In the genomic region with DNA sequence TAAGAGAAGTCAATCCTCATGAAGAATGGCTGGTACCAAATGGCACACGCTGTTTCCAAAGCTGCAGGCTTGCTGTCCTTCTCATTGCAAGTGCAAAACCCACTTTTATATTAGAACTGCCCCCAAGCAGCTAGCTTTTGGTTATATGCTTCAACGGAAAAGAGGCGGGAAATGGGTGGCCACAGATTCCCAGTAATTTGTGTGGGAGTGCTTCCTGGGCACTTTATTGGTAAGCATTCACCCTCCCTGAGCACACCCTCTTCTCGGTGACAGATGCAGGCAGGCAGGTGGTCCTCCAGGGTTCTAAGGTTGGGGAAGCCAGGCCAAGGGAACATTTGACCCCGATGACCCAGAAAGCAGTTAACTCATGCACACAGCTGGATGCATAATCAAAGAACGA, we compare ENCODE assay signal across 9 cellular contexts.
"Had no signal": no experiment of that assay in that cellular context is flagged by ENCODE, and none has a peak within 500 bp of the region (broad histone marks: within the 10 kb centered on the region; RNA-seq: fewer than 3 reads in every experiment).

No MANE protein-coding gene starts in this region.

- H3K4me3 ChIP-seq: body of pancreas, gastroesophageal sphincter, left ventricle myocardium inferior had no signal

- DNase-seq: amniotic stem cell, body of pancreas, cortex of kidney, kidney, left ventricle myocardium inferior, small intestine had no signal

- H3K27me3 ChIP-seq: body of pancreas had no signal

- H3K36me3 ChIP-seq: gastroesophageal sphincter, left ventricle myocardium inferior, neutrophil had no signal

- H3K27ac ChIP-seq: body of pancreas, gastroesophageal sphincter, left ventricle myocardium inferior, neutrophil had no signal

- FAIRE-seq: kidney, small intestine had no signal

- H3K9me3 ChIP-seq: body of pancreas, left ventricle myocardium inferior, neutrophil had no signal

- H3K4me1 ChIP-seq: body of pancreas, gastroesophageal sphincter had no signal

- H3K4me3 Mint-ChIP-seq: activated naive CD4-positive, alpha-beta T cell treated with anti-CD3 and anti-CD28 coated beads, Interleukin-2, amount 10 ng/mL, durations not matched to agents 7 days and 5 days had no signal

- ATAC-seq: body of pancreas, gastroesophageal sphincter had no signal

- H3K27ac Mint-ChIP-seq: activated naive CD4-positive, alpha-beta T cell treated with anti-CD3 and anti-CD28 coated beads, Interleukin-2, amount 10 ng/mL, durations not matched to agents 7 days and 5 days had no signal
